In the genomic region with DNA sequence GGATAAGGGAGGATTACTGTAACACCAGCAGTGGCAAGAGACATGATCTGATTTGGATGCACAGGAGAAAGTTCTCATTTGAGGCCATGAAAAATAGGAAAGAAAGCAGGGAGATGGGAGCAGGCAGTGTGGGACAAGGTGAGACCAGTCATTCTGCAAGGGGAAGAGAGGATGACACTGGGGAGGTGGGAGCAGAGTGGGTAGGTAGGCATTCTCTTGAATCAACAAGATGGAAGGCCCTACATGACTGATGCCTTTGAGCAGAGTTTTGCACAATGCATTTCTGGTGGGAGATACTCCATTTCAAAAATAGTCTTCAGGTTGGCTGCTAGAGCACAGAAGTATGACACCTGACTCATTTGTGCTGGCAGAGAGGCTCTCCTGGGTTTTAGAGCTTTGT, we compare ENCODE assay signal across 12 cellular contexts. TPM values are rescaled to one million over a fixed set of nuclear protein-coding genes. Genes with fewer than 3 reads are reported as not detected.
DNase-seq lines count a peak whose midpoint lies in the region; ATAC-seq and TF ChIP-seq lines count a peak whose summit lies in the region.
"Had no signal": no experiment of that assay in that cellular context is flagged by ENCODE, and none has a peak within 500 bp of the region (broad histone marks: within the 10 kb centered on the region; RNA-seq: fewer than 3 reads in every experiment).

No MANE protein-coding gene starts in this region.

- ATAC-seq in T-helper 17 cell (no peak), esophagus mucosa (peak; percentile 25)

- no peak overlapping the region for H3K4me2 ChIP-seq in GM23248 (ENCODE audit: unreplicated experiment)
- H3K4me2 ChIP-seq: hepatocyte had no signal

- CTCF ChIA-PET in AG04450 (lab: Charles Lee) = no interaction called here

- H3K4me3 ChIP-seq in AG04450 (ENCODE audit: low read depth, low read length) (no peak overlapping the region), GM23248 (no peak overlapping the region)
- H3K4me3 ChIP-seq: hepatocyte, SJSA1 had no signal

- peak overlapping the region; percentile 57 for H3K4me3 Mint-ChIP-seq in T-helper 17 cell

- no peaks in the 10 kb centered on the region for H3K27me3 Mint-ChIP-seq in T-helper 17 cell

- H3K79me2 ChIP-seq in GM23248 (ENCODE audit: insufficient read depth) = peaks cover 27% of the 10 kb centered on the region

- no peak for DNase-seq in AG04450 (ENCODE audit: low read depth, low spot score)
- no peak for DNase-seq in GM23248
- no peak for DNase-seq in T-helper 17 cell
- DNase-seq in epidermal melanocyte (ENCODE audit: insufficient read length, low spot score) = no peak
- DNase-seq in head of caudate nucleus = no peak
- DNase-seq in amygdala (lab: John Stamatoyannopoulos, UW) = no peak
- DNase-seq: activated CD8-positive, alpha-beta memory T cell treated with anti-CD3 and anti-CD28 coated beads, Interleukin-2, amount 50 U/mL, for 4 hours; anterior cingulate cortex had no signal

- peaks cover 13% of the 10 kb centered on the region for H3K36me3 Mint-ChIP-seq in T-helper 17 cell (ENCODE audit: low read depth)

- H3K36me3 ChIP-seq in GM23248 (ENCODE audit: low read depth) = peaks cover 36% of the 10 kb centered on the region

- H4K20me1 ChIP-seq in GM23248 (ENCODE audit: insufficient read depth) = peaks cover 14% of the 10 kb centered on the region

- no peak for TF ChIP-seq CTCF in AG04450 (IDR thresholded peaks at IDR 0.05; ENCODE audit: low read depth, low read length)

- H3K9me3 ChIP-seq in AG04450 (ENCODE audit: control insufficient read depth, insufficient read depth, low read length) (no peaks in the 10 kb centered on the region), GM23248 (ENCODE audit: low read depth) (no peaks in the 10 kb centered on the region), T-helper 17 cell (ENCODE audit: control insufficient read depth, low read length, poor library complexity, severe bottlenecking) (no peaks in the 10 kb centered on the region)
- H3K9me3 ChIP-seq: SJSA1 had no signal

- peak overlapping the region; percentile 71 for H3K27ac Mint-ChIP-seq in T-helper 17 cell

- intact Hi-C loops in head of caudate nucleus (cut with DNase I) = loop anchor here (10.0 kb wide), 2 partner anchors 931 to 1031 kb away; no protein-coding TSS in a partner anchor

- H3K27ac ChIP-seq in AG04450 (ENCODE audit: low read depth, low read length) = peak overlapping the region; percentile 39
- peak overlapping the region; percentile 1; the same call in 1 of the 2 replicates for H3K27ac ChIP-seq in GM23248
- H3K27ac ChIP-seq: C4-2B, hepatocyte, SJSA1 had no signal

- H3K27me3 ChIP-seq in AG04450 (ENCODE audit: control insufficient read depth, insufficient read depth, low read length) (no peaks in the 10 kb centered on the region), GM23248 (replicated peaks; ENCODE audit: insufficient read depth) (no peaks in the 10 kb centered on the region)
- H3K27me3 ChIP-seq: hepatocyte, SJSA1 had no signal

- no peak overlapping the region for H3K9ac ChIP-seq in GM23248

- in situ Hi-C loops in GM23248 (cut with MboI) = loop anchor here (10.0 kb wide), 2 partner anchors 261 to 1151 kb away; no protein-coding TSS in a partner anchor

- peaks cover 59% of the 10 kb centered on the region for H3F3A ChIP-seq in GM23248 (ENCODE audit: insufficient read depth)

- no peak overlapping the region for H2AFZ ChIP-seq in GM23248
- H2AFZ ChIP-seq: hepatocyte had no signal

- POLR2A ChIA-PET in AG04450 (lab: Yijun Ruan, JAX) = no interaction called here

- peaks cover 24% of the 10 kb centered on the region for H3K4me1 ChIP-seq in GM23248 (ENCODE audit: insufficient read depth)

- H3K9me2 ChIP-seq in GM23248 (ENCODE audit: insufficient read depth) = no peaks in the 10 kb centered on the region

- H3K4me1 Mint-ChIP-seq in T-helper 17 cell = peaks cover 27% of the 10 kb centered on the region

RNA-seq across cellular contexts. Expression of gene RPS24, which starts 10.5 kb away (rescaled TPM):
- polyA plus RNA-seq in AG04450 (2011; rRNA removed) (3,086 and 3,777 TPM in 2 replicates), GM23248 (2016; fragmentation: Nextera tagmentation; extraction: Ambion mirVana) (660 and 669 TPM in 2 replicates)
- 561 and 714 TPM in 2 replicates for polyA minus RNA-seq in AG04450 (2011; rRNA and poly(A)+ RNA removed)
- total RNA-seq in GM23248 (2014; rRNA removed; shearing (Covaris generic)) = 1,265 and 1,653 TPM in 2 replicates
- total RNA-seq in T-helper 17 cell (1,000 to 10,000 TPM; 1,044 to 1,284 TPM), esophagus mucosa (1,500 TPM)

RNA-seq across cellular contexts. Expression of gene POLR3A, which starts 14.9 kb away (rescaled TPM):
- 15.9 and 16.3 TPM in 2 replicates for polyA plus RNA-seq in AG04450 (2011; rRNA removed)
- 43.0 and 49.7 TPM in 2 replicates for polyA minus RNA-seq in AG04450 (2011; rRNA and poly(A)+ RNA removed)
- 9.2 and 9.6 TPM in 2 replicates for total RNA-seq in GM23248 (2014; rRNA removed; shearing (Covaris generic))
- polyA plus RNA-seq in GM23248 (2016; fragmentation: Nextera tagmentation; extraction: Ambion mirVana) = 11.9 and 12.8 TPM in 2 replicates
- 10 to 100 TPM; 10.9 to 12.0 TPM for total RNA-seq in T-helper 17 cell
- 8.3 TPM for total RNA-seq in esophagus mucosa
